In the genomic region with DNA sequence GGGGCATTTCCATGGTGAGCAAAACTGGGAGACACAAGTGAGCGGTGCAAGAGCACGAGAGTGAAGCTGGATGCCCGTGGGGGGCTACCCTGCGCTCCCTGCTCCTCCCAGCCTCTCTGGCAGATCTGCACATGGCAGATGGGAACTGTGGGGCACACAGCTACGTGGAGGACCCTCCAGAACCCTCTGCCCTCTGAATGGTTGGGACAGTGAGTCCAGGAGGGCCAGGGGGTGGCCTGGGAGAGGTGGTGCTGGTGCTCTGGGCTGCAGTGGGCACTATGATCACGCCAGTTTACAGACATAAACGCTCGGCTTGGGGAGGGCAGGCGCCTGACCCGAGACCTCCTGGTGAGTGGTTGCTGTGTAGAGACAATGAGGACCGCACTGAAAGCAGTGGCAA, we compare ENCODE assay signal across 17 cellular contexts.
"Had no signal": no experiment of that assay in that cellular context is flagged by ENCODE, and none has a peak within 500 bp of the region (broad histone marks: within the 10 kb centered on the region; RNA-seq: fewer than 3 reads in every experiment).

No MANE protein-coding gene starts in this region.

- H3K4me1 ChIP-seq: esophagus squamous epithelium, gastroesophageal sphincter, uterus had no signal

- H3K4me3 ChIP-seq: coronary artery, esophagus squamous epithelium, gastroesophageal sphincter, left ventricle myocardium inferior, ovary, smooth muscle cell, tibial artery, upper lobe of left lung, uterus had no signal

- H3K4me3 Mint-ChIP-seq: effector memory CD8-positive, alpha-beta T cell; immature natural killer cell; naive B cell had no signal

- H3K4me2 ChIP-seq: smooth muscle cell had no signal

- H3K27ac Mint-ChIP-seq: effector memory CD8-positive, alpha-beta T cell; immature natural killer cell; naive B cell had no signal

- H3K27ac ChIP-seq: coronary artery, epithelial cell of prostate, esophagus squamous epithelium, gastroesophageal sphincter, left ventricle myocardium inferior, ovary, tibial artery, uterus had no signal

- H3K4me1 Mint-ChIP-seq: immature natural killer cell had no signal

- H3K9me3 Mint-ChIP-seq: effector memory CD8-positive, alpha-beta T cell; immature natural killer cell; naive B cell had no signal

- DNase-seq: effector memory CD8-positive, alpha-beta T cell; esophagus squamous epithelium; foreskin fibroblast; immature natural killer cell; left ventricle myocardium inferior; mesendoderm; naive B cell; stimulated activated CD4-positive, alpha-beta T cell treated with anti-CD3 and anti-CD28 coated beads, Interleukin-2, amount 100 ng/mL, for 48 hours; stimulated activated naive CD4-positive, alpha-beta T cell treated with Interleukin-2 at 50 U/mL for 16 hours; tibial artery; uterus had no signal

- H3K36me3 Mint-ChIP-seq: immature natural killer cell, naive B cell had no signal

- H3K36me3 ChIP-seq: esophagus squamous epithelium, gastroesophageal sphincter, left ventricle myocardium inferior, ovary, tibial artery, upper lobe of left lung, uterus had no signal

- H3K9me3 ChIP-seq: esophagus squamous epithelium, gastroesophageal sphincter, left ventricle myocardium inferior, ovary, tibial artery, upper lobe of left lung, uterus had no signal

- ATAC-seq: effector memory CD8-positive, alpha-beta T cell; gastroesophageal sphincter had no signal

- H3K27me3 ChIP-seq: ovary, upper lobe of left lung, uterus had no signal
